In genomic region chr16:3774156-3774767, GRCh38 we compare ENCODE assay signal across 10 cellular contexts. TPM values are rescaled to one million over a fixed set of nuclear protein-coding genes. Genes with fewer than 3 reads are reported as not detected.
DNase-seq lines count a peak whose midpoint lies in the region; ATAC-seq and TF ChIP-seq lines count a peak whose summit lies in the region.
"Had no signal": no experiment of that assay in that cellular context is flagged by ENCODE, and none has a peak within 500 bp of the region (broad histone marks: within the 10 kb centered on the region; RNA-seq: fewer than 3 reads in every experiment).

No MANE protein-coding gene starts in this region.

- H3K27ac Mint-ChIP-seq in stimulated activated naive CD8-positive, alpha-beta T cell treated with anti-CD3 and anti-CD28 coated beads, Interleukin-15, Interleukin-2, amounts not matched to agents 100 ng/mL and 50 ng/mL, for 24 hours = peak overlapping the region; percentile 10
- peak overlapping the region in 1 of 2 donors; percentile 79 for H3K27ac Mint-ChIP-seq in stimulated activated naive CD8-positive, alpha-beta T cell treated with anti-CD3 and anti-CD28 coated beads, Interleukin-15, amount 100 ng/mL, for 72 hours
- no peak overlapping the region for H3K27ac Mint-ChIP-seq in activated naive CD4-positive, alpha-beta T cell treated with anti-CD3 and anti-CD28 coated beads, Interleukin-2, amount 10 ng/mL, durations not matched to agents 7 days and 5 days

- no peaks in the 10 kb centered on the region for H3K27me3 ChIP-seq in WERI-Rb-1 (ENCODE audit: insufficient read depth, low read depth, severe bottlenecking)

- H3K27me3 Mint-ChIP-seq in stimulated activated naive CD8-positive, alpha-beta T cell treated with anti-CD3 and anti-CD28 coated beads, Interleukin-15, Interleukin-2, amounts not matched to agents 100 ng/mL and 50 ng/mL, for 24 hours = no peaks in the 10 kb centered on the region
- H3K27me3 Mint-ChIP-seq in stimulated activated naive CD8-positive, alpha-beta T cell treated with anti-CD3 and anti-CD28 coated beads, Interleukin-15, amount 100 ng/mL, for 72 hours = no peaks in the 10 kb centered on the region
- no peaks in the 10 kb centered on the region for H3K27me3 Mint-ChIP-seq in activated naive CD4-positive, alpha-beta T cell treated with anti-CD3 and anti-CD28 coated beads, Interleukin-2, amount 10 ng/mL, durations not matched to agents 7 days and 5 days

- CTCF ChIA-PET in activated naive CD4-positive, alpha-beta T cell treated with anti-CD3 and anti-CD28 coated beads, Interleukin-2, amount 10 ng/mL, durations not matched to agents 7 days and 5 days (lab: Charles Lee) = interaction anchor here (1.4 kb wide), 1 partner anchor 10 kb away, joined by 3 read pairs; no protein-coding TSS in a partner anchor

- no peak for DNase-seq in stimulated activated naive CD8-positive, alpha-beta T cell treated with anti-CD3 and anti-CD28 coated beads, Interleukin-15, amount 100 ng/mL, for 72 hours
- DNase-seq in cerebellar cortex (ENCODE audit: low spot score) = peak; percentile 52
- peak; percentile 72 for DNase-seq in hepatic stellate cell (ENCODE audit: low spot score)
- no peak for DNase-seq in HT-29 (ENCODE audit: low spot score)
- DNase-seq in WERI-Rb-1 = no peak
- no peak for DNase-seq in activated naive CD4-positive, alpha-beta T cell treated with anti-CD3 and anti-CD28 coated beads, Interleukin-2, amount 10 ng/mL, durations not matched to agents 7 days and 5 days
- no peak for DNase-seq in effector CD4-positive, alpha-beta T cell
- DNase-seq: NCI-H2081 treated with DMSO at 0.1 percent for 48 hours had no signal

- ATAC-seq in stimulated activated naive CD8-positive, alpha-beta T cell treated with anti-CD3 and anti-CD28 coated beads, Interleukin-15, amount 100 ng/mL, for 72 hours = no peak

- no peaks in the 10 kb centered on the region for H3K9me3 Mint-ChIP-seq in stimulated activated naive CD8-positive, alpha-beta T cell treated with anti-CD3 and anti-CD28 coated beads, Interleukin-15, Interleukin-2, amounts not matched to agents 100 ng/mL and 50 ng/mL, for 24 hours
- no peaks in the 10 kb centered on the region for H3K9me3 Mint-ChIP-seq in stimulated activated naive CD8-positive, alpha-beta T cell treated with anti-CD3 and anti-CD28 coated beads, Interleukin-15, amount 100 ng/mL, for 72 hours
- no peaks in the 10 kb centered on the region for H3K9me3 Mint-ChIP-seq in activated naive CD4-positive, alpha-beta T cell treated with anti-CD3 and anti-CD28 coated beads, Interleukin-2, amount 10 ng/mL, durations not matched to agents 7 days and 5 days

- H3K4me1 Mint-ChIP-seq in stimulated activated naive CD8-positive, alpha-beta T cell treated with anti-CD3 and anti-CD28 coated beads, Interleukin-15, Interleukin-2, amounts not matched to agents 100 ng/mL and 50 ng/mL, for 24 hours (ENCODE audit: low read depth) = no peaks in the 10 kb centered on the region
- no peaks in the 10 kb centered on the region for H3K4me1 Mint-ChIP-seq in stimulated activated naive CD8-positive, alpha-beta T cell treated with anti-CD3 and anti-CD28 coated beads, Interleukin-15, amount 100 ng/mL, for 72 hours
- H3K4me1 Mint-ChIP-seq in activated naive CD4-positive, alpha-beta T cell treated with anti-CD3 and anti-CD28 coated beads, Interleukin-2, amount 10 ng/mL, durations not matched to agents 7 days and 5 days = no peaks in the 10 kb centered on the region

- peaks cover 89% of the 10 kb centered on the region for H3K36me3 ChIP-seq in WERI-Rb-1

- no peak overlapping the region for H3K4me3 Mint-ChIP-seq in stimulated activated naive CD8-positive, alpha-beta T cell treated with anti-CD3 and anti-CD28 coated beads, Interleukin-15, Interleukin-2, amounts not matched to agents 100 ng/mL and 50 ng/mL, for 24 hours
- no peak overlapping the region for H3K4me3 Mint-ChIP-seq in stimulated activated naive CD8-positive, alpha-beta T cell treated with anti-CD3 and anti-CD28 coated beads, Interleukin-15, amount 100 ng/mL, for 72 hours
- H3K4me3 Mint-ChIP-seq in activated naive CD4-positive, alpha-beta T cell treated with anti-CD3 and anti-CD28 coated beads, Interleukin-2, amount 10 ng/mL, durations not matched to agents 7 days and 5 days = no peak overlapping the region

- H3K9me3 ChIP-seq in WERI-Rb-1 (ENCODE audit: severe bottlenecking) = no peaks in the 10 kb centered on the region
- H3K9me3 ChIP-seq: prostate gland had no signal

- TF ChIP-seq CTCF in WERI-Rb-1 (IDR thresholded peaks at IDR 0.05; ENCODE audit: low read depth, low read length) = no peak

- no peak overlapping the region for H3K4me3 ChIP-seq in WERI-Rb-1 (ENCODE audit: low read depth, low read length)
- H3K4me3 ChIP-seq: prostate gland had no signal

- peaks cover 55% of the 10 kb centered on the region for H3K36me3 Mint-ChIP-seq in stimulated activated naive CD8-positive, alpha-beta T cell treated with anti-CD3 and anti-CD28 coated beads, Interleukin-15, Interleukin-2, amounts not matched to agents 100 ng/mL and 50 ng/mL, for 24 hours (ENCODE audit: low read depth)
- peaks cover 58% of the 10 kb centered on the region for H3K36me3 Mint-ChIP-seq in activated naive CD4-positive, alpha-beta T cell treated with anti-CD3 and anti-CD28 coated beads, Interleukin-2, amount 10 ng/mL, durations not matched to agents 7 days and 5 days

- no peak overlapping the region for H3K27ac ChIP-seq in WERI-Rb-1
- H3K27ac ChIP-seq: prostate gland had no signal

RNA-seq across cellular contexts. Expression of gene TRAP1, which starts 56.9 kb away (rescaled TPM):
- total RNA-seq in HT-29 (2014; rRNA removed; shearing (Covaris generic)) = 553 and 632 TPM in 2 replicates

Comparison
In these comparisons a context has a peak if more than half of its experiments do, and no peak if none do; other contexts are left out.
1. DNase-seq: peak in cerebellar cortex (single experiment) and hepatic stellate cell (single experiment); none in stimulated activated naive CD8-positive, alpha-beta T cell treated with anti-CD3 and anti-CD28 coated beads, Interleukin-15, amount 100 ng/mL, for 72 hours (0 of 2), HT-29 (single experiment), WERI-Rb-1 (single experiment), activated naive CD4-positive, alpha-beta T cell treated with anti-CD3 and anti-CD28 coated beads, Interleukin-2, amount 10 ng/mL, durations not matched to agents 7 days and 5 days (single experiment) and effector CD4-positive, alpha-beta T cell (single experiment).